15 cellular contexts compared by ENCODE assay signal in genomic region chr6:87900160-87900698, GRCh38.
DNase-seq lines count a peak whose midpoint lies in the region; ATAC-seq, FAIRE-seq and TF ChIP-seq lines count a peak whose summit lies in the region.
"Had no signal": no experiment of that assay in that cellular context is flagged by ENCODE, and none has a peak within 500 bp of the region (broad histone marks: within the 10 kb centered on the region; RNA-seq: fewer than 3 reads in every experiment).

No MANE protein-coding gene starts in this region.

- H3K4me3 ChIP-seq in DOHH2 (ENCODE audit: low read length) (no peak overlapping the region), OCI-LY7 (ENCODE audit: low read depth, low read length, poor library complexity, severe bottlenecking) (no peak overlapping the region), small intestine (ENCODE audit: low read depth in 1 of 2, low read length in 2 of 2) (no peak overlapping the region)
- H3K4me3 ChIP-seq: BLaER1 treated with 17β-estradiol and CSF1 and Interleukin-3, amounts not matched to agents 10 nM and 100 nM had no signal

- ATAC-seq in left lobe of liver (peak; percentile 81), HG02759 (IDR thresholded peaks at IDR 0.05; ENCODE audit: unreplicated experiment) (no peak), HG03159 (IDR thresholded peaks at IDR 0.05; ENCODE audit: unreplicated experiment) (no peak)

- H3K4me1 Mint-ChIP-seq in activated T-helper 2 cell treated with anti-CD3 and anti-CD28 coated beads, Interferon-gamma antibody, Interleukin-2, Interleukin-4, amounts not matched to agents 10 μg/mL and 5 μg/mL and 100 μg/mL, durations not matched to agents 14 hours and 24 hours and 36 hours (ENCODE audit: low read depth), result peaks cover 8% of the 10 kb centered on the region
- H3K4me1 Mint-ChIP-seq: CD4-positive, CD25-positive, alpha-beta regulatory T cell had no signal

- FAIRE-seq in small intestine (lab: Jason Lieb, UNC), result no peak

- H3K79me2 ChIP-seq in DOHH2 (ENCODE audit: control insufficient read depth, low read length) (peaks cover 3% of the 10 kb centered on the region; the same call in 1 of the 2 replicates), OCI-LY7 (ENCODE audit: insufficient read depth, low read depth, low read length) (no peaks in the 10 kb centered on the region)

- peak overlapping the region; percentile 70; the same call in 1 of the 2 replicates for H2AFZ ChIP-seq in OCI-LY7 (ENCODE audit: low read length)

- 57 to 85% (median 71%) methylated on average over 6 of the region's 6 CpGs for WGBS in small intestine, 3 donors

- H3K4me1 ChIP-seq in DOHH2 (ENCODE audit: control insufficient read depth, low read length) (peaks cover 98% of the 10 kb centered on the region), OCI-LY7 (ENCODE audit: insufficient read depth, low read length, poor library complexity, severe bottlenecking) (peaks cover 77% of the 10 kb centered on the region), small intestine (ENCODE audit: control insufficient read depth in 2 of 2, insufficient read depth in 1 of 2, low read depth in 1 of 2, low read length in 1 of 2) (no peaks in the 10 kb centered on the region)

- peaks cover 20% of the 10 kb centered on the region for H3F3A ChIP-seq in DOHH2 (ENCODE audit: control insufficient read depth, insufficient read depth)

- H3K27ac Mint-ChIP-seq in activated T-helper 2 cell treated with anti-CD3 and anti-CD28 coated beads, Interferon-gamma antibody, Interleukin-2, Interleukin-4, amounts not matched to agents 10 μg/mL and 5 μg/mL and 100 μg/mL, durations not matched to agents 14 hours and 24 hours and 36 hours, result no peak overlapping the region
- H3K27ac Mint-ChIP-seq: CD4-positive, CD25-positive, alpha-beta regulatory T cell; HFFc6; IgD-negative memory B cell had no signal

- POLR2A ChIA-PET in OCI-LY7 (lab: Charles Lee), result interaction anchor here (0.6 to 3.7 kb wide), 6 partner anchors 9 to 260 kb away, joined by 3 to 49 read pairs (median 13); no protein-coding TSS in a partner anchor

- H3K36me3 Mint-ChIP-seq in activated T-helper 2 cell treated with anti-CD3 and anti-CD28 coated beads, Interferon-gamma antibody, Interleukin-2, Interleukin-4, amounts not matched to agents 10 μg/mL and 5 μg/mL and 100 μg/mL, durations not matched to agents 14 hours and 24 hours and 36 hours (ENCODE audit: low read depth), result no peaks in the 10 kb centered on the region
- H3K36me3 Mint-ChIP-seq: CD4-positive, CD25-positive, alpha-beta regulatory T cell; IgD-negative memory B cell had no signal

- H3K9me3 Mint-ChIP-seq in activated T-helper 2 cell treated with anti-CD3 and anti-CD28 coated beads, Interferon-gamma antibody, Interleukin-2, Interleukin-4, amounts not matched to agents 10 μg/mL and 5 μg/mL and 100 μg/mL, durations not matched to agents 14 hours and 24 hours and 36 hours, result no peaks in the 10 kb centered on the region
- H3K9me3 Mint-ChIP-seq: CD4-positive, CD25-positive, alpha-beta regulatory T cell; HFFc6; IgD-negative memory B cell had no signal

- intact Hi-C loops in OCI-LY7 (cut with micrococcal nuclease; ENCODE audit: unreplicated experiment), result no loop called here
- intact Hi-C loops in activated T-helper 2 cell treated with anti-CD3 and anti-CD28 coated beads, Interferon-gamma antibody, Interleukin-2, Interleukin-4, amounts not matched to agents 10 μg/mL and 5 μg/mL and 100 μg/mL, durations not matched to agents 14 hours and 24 hours and 36 hours (cut with micrococcal nuclease), result loop anchor here (10.0 kb wide), 1 partner anchor 795 kb away; no protein-coding TSS in a partner anchor

- H3K27me3 Mint-ChIP-seq in activated T-helper 2 cell treated with anti-CD3 and anti-CD28 coated beads, Interferon-gamma antibody, Interleukin-2, Interleukin-4, amounts not matched to agents 10 μg/mL and 5 μg/mL and 100 μg/mL, durations not matched to agents 14 hours and 24 hours and 36 hours (ENCODE audit: low read depth), result peaks cover 18% of the 10 kb centered on the region
- H3K27me3 Mint-ChIP-seq: IgD-negative memory B cell had no signal

- no peaks in the 10 kb centered on the region for H3K9me3 ChIP-seq in DOHH2 (ENCODE audit: control insufficient read depth, insufficient read depth, low read length)
- H3K9me3 ChIP-seq in OCI-LY7 (ENCODE audit: low read length), result peaks cover 7% of the 10 kb centered on the region; the same call in 1 of the 2 replicates
- H3K9me3 ChIP-seq in small intestine (ENCODE audit: control insufficient read depth, low read depth), result no peaks in the 10 kb centered on the region
- H3K9me3 ChIP-seq: BLaER1 treated with 17β-estradiol and CSF1 and Interleukin-3, amounts not matched to agents 10 nM and 100 nM had no signal

- no peak for TF ChIP-seq CTCF in DOHH2 (IDR thresholded peaks at IDR 0.05; ENCODE audit: low read depth, low read length, poor library complexity, severe bottlenecking)
- no peak for TF ChIP-seq CTCF in OCI-LY7 (conservative IDR thresholded peaks at IDR 0.05; ENCODE audit: low read length)

- H4K20me1 ChIP-seq in DOHH2 (ENCODE audit: control insufficient read depth, insufficient read depth, low read depth, low read length) (no peaks in the 10 kb centered on the region), OCI-LY7 (ENCODE audit: insufficient read depth, low read length) (no peaks in the 10 kb centered on the region)
- H4K20me1 ChIP-seq: BLaER1 treated with 17β-estradiol and CSF1 and Interleukin-3, amounts not matched to agents 10 nM and 100 nM had no signal

- H3K9me2 ChIP-seq in DOHH2 (replicated peaks; ENCODE audit: control insufficient read depth, low read length), result no peaks in the 10 kb centered on the region
- no peaks in the 10 kb centered on the region for H3K9me2 ChIP-seq in OCI-LY7 (ENCODE audit: insufficient read depth, low read length)

- BruUV-seq in OCI-LY7 (replicated peaks; lab: Mats Ljungman, UMichigan), result no TSS peak

- H3K27ac ChIP-seq in DOHH2 (ENCODE audit: low read depth, low read length), result peak overlapping the region; percentile 74; the same call in 1 of the 2 replicates
- peak overlapping the region; percentile 5 for H3K27ac ChIP-seq in OCI-LY7 (ENCODE audit: low read depth, low read length, poor library complexity, severe bottlenecking)
- H3K27ac ChIP-seq in small intestine (ENCODE audit: low read depth in 1 of 2, low read length in 1 of 2), result no peak overlapping the region
- H3K27ac ChIP-seq: BLaER1 treated with 17β-estradiol and CSF1 and Interleukin-3, amounts not matched to agents 10 nM and 100 nM had no signal

- H3K4me3 Mint-ChIP-seq in activated T-helper 2 cell treated with anti-CD3 and anti-CD28 coated beads, Interferon-gamma antibody, Interleukin-2, Interleukin-4, amounts not matched to agents 10 μg/mL and 5 μg/mL and 100 μg/mL, durations not matched to agents 14 hours and 24 hours and 36 hours (ENCODE audit: low read depth), result no peak overlapping the region
- H3K4me3 Mint-ChIP-seq: CD4-positive, CD25-positive, alpha-beta regulatory T cell; HFFc6; IgD-negative memory B cell had no signal

- CTCF ChIA-PET in OCI-LY7 (lab: Charles Lee; ENCODE audit: unreplicated experiment), result no interaction called here

- H3K27me3 ChIP-seq in DOHH2 (ENCODE audit: control insufficient read depth, low read length) (no peaks in the 10 kb centered on the region), small intestine (ENCODE audit: control insufficient read depth in 2 of 2, insufficient read depth in 2 of 2, low read length in 2 of 2) (no peaks in the 10 kb centered on the region)
- H3K27me3 ChIP-seq: BLaER1 treated with 17β-estradiol and CSF1 and Interleukin-3, amounts not matched to agents 10 nM and 100 nM had no signal

- DNase-seq in OCI-LY7 (ENCODE audit: low spot score) (no peak), left lobe of liver (ENCODE audit: low spot score) (peak; percentile 49), small intestine (peak; percentile 29), DMS79 (lab: John Stamatoyannopoulos, UW) (no peak)
- DNase-seq in activated T-helper 2 cell treated with anti-CD3 and anti-CD28 coated beads, Interferon-gamma antibody, Interleukin-2, Interleukin-4, amounts not matched to agents 10 μg/mL and 5 μg/mL and 100 μg/mL, durations not matched to agents 14 hours and 24 hours and 36 hours (ENCODE audit: low spot score), result no peak
- DNase-seq: ACHN; CD4-positive, CD25-positive, alpha-beta regulatory T cell; DMS53; HCEC 1CT; HFFc6 had no signal

- no peak overlapping the region for H3K4me2 ChIP-seq in DOHH2 (ENCODE audit: low read length)
- H3K4me2 ChIP-seq in OCI-LY7 (ENCODE audit: low read length), result no peak overlapping the region
- H3K4me2 ChIP-seq: BLaER1 treated with 17β-estradiol and CSF1 and Interleukin-3, amounts not matched to agents 10 nM and 100 nM had no signal

- peaks cover 4% of the 10 kb centered on the region; the same call in 1 of the 2 replicates for H3K36me3 ChIP-seq in DOHH2 (ENCODE audit: control insufficient read depth, low read length)
- H3K36me3 ChIP-seq in OCI-LY7 (ENCODE audit: insufficient read depth, low read length), result peaks cover 16% of the 10 kb centered on the region
- no peaks in the 10 kb centered on the region for H3K36me3 ChIP-seq in small intestine (ENCODE audit: control insufficient read depth in 2 of 2, insufficient read depth in 2 of 2, low read length in 2 of 2)
- H3K36me3 ChIP-seq: BLaER1 treated with 17β-estradiol and CSF1 and Interleukin-3, amounts not matched to agents 10 nM and 100 nM had no signal

Comparison
In these comparisons a context has a peak if more than half of its experiments do, and no peak if none do; other contexts are left out.
1. H3K27ac ChIP-seq: peak in DOHH2 (single experiment) and OCI-LY7 (single experiment); none in small intestine (0 of 2).
2. DNase-seq: peak in left lobe of liver (single experiment) and small intestine (single experiment); none in OCI-LY7 (single experiment), activated T-helper 2 cell treated with anti-CD3 and anti-CD28 coated beads, Interferon-gamma antibody, Interleukin-2, Interleukin-4, amounts not matched to agents 10 μg/mL and 5 μg/mL and 100 μg/mL, durations not matched to agents 14 hours and 24 hours and 36 hours (single experiment) and DMS79 (single experiment).